Comparison of ENCODE assay signal across 24 cellular contexts in genomic region chr1:193769609-193770008, GRCh38.
DNase-seq lines count a peak whose midpoint lies in the region; ATAC-seq, FAIRE-seq and TF ChIP-seq lines count a peak whose summit lies in the region.
"Had no signal": no experiment of that assay in that cellular context is flagged by ENCODE, and none has a peak within 500 bp of the region (broad histone marks: within the 10 kb centered on the region; RNA-seq: fewer than 3 reads in every experiment).

No MANE protein-coding gene starts in this region.

- H3K27me3 ChIP-seq in HepG2 (ENCODE audit: control insufficient read depth in 1 of 2, insufficient read depth in 2 of 2, low read length in 2 of 2) (no peaks in the 10 kb centered on the region), right lobe of liver (no peaks in the 10 kb centered on the region)
- H3K27me3 ChIP-seq: BLaER1, SJSA1 had no signal

- FAIRE-seq in HepG2 (lab: Jason Lieb, UNC): no peak

- TF ChIP-seq POLR2A in HepG2 (IDR thresholded peaks at IDR 0.05; ENCODE audit: insufficient read depth in 1 of 2, low read depth in 2 of 2, low read length in 2 of 2) (no peak), right lobe of liver (IDR thresholded peaks at IDR 0.05) (no peak)

- H3K9ac ChIP-seq in HepG2 (ENCODE audit: insufficient read depth, low read depth, low read length): no peak overlapping the region
- H3K9ac ChIP-seq in SK-N-MC (ENCODE audit: insufficient read length): peak overlapping the region; percentile 16
- H3K9ac ChIP-seq: BLaER1 had no signal

- H3K79me2 ChIP-seq in HepG2 (ENCODE audit: insufficient read depth, low read length): no peaks in the 10 kb centered on the region

- no peak overlapping the region for H3K27ac ChIP-seq in HepG2 (ENCODE audit: extremely low read length, insufficient read depth, low read length)
- H3K27ac ChIP-seq in right lobe of liver: no peak overlapping the region
- peak overlapping the region; percentile 69 for H3K27ac ChIP-seq in SK-N-MC
- H3K27ac ChIP-seq: BLaER1, SJSA1 had no signal

- POLR2A ChIA-PET in HepG2 (lab: Yijun Ruan, JAX): no interaction called here

- CTCF ChIA-PET in HepG2 (lab: Yijun Ruan, JAX; ENCODE audit: low intra/inter-chr PET ratio, low total read pairs): no interaction called here

- H3K4me1 ChIP-seq in HepG2 (ENCODE audit: insufficient read depth, low read length) (no peaks in the 10 kb centered on the region), right lobe of liver (no peaks in the 10 kb centered on the region)
- H3K4me1 ChIP-seq: BLaER1, Caco-2, SJSA1 had no signal

- 31% methylated on average over 2 of the region's 2 CpGs for WGBS in HepG2 (ENCODE audit: low lambda C conversion rate)
- WGBS in right lobe of liver (ENCODE audit: insufficient coverage, low coverage, low lambda C conversion rate, missing lambda C conversion rate): 90% methylated on average over 2 of the region's 2 CpGs

- TF ChIP-seq CTCF in HepG2 (CRISPR knock-in tag; IDR thresholded peaks at IDR 0.05) (no peak), right lobe of liver (IDR thresholded peaks at IDR 0.05) (no peak)

- H3K4me2 ChIP-seq in HepG2 (ENCODE audit: low read depth, low read length): no peak overlapping the region
- H3K4me2 ChIP-seq: BLaER1 had no signal

- TF ChIP-seq EP300 in HepG2 (IDR thresholded peaks at IDR 0.05; ENCODE audit: low read depth in 2 of 2, low read length in 2 of 2) (no peak), HepG2 (CRISPR knock-in tag; IDR thresholded peaks at IDR 0.05; ENCODE audit: borderline replicate concordance) (no peak)

- no peak overlapping the region for H2AFZ ChIP-seq in HepG2 (ENCODE audit: low read length)

- no peak for TF ChIP-seq RAD21 in HepG2 (CRISPR knock-in tag; IDR thresholded peaks at IDR 0.05)

- BruUV-seq in HepG2 (replicated peaks; lab: Mats Ljungman, UMichigan): no TSS peak

- in situ Hi-C loops in HepG2 (cut with HindIII; ENCODE audit: extremely low pct_ligation_motif_present, low pct_unique_long_range_greater_than_20kb): no loop called here

- ATAC-seq in HepG2: no peak
- no peak for ATAC-seq in right lobe of liver
- no peak for ATAC-seq in left ventricle myocardium superior
- ATAC-seq: Right ventricle myocardium inferior had no signal

- H3K9me3 ChIP-seq in HepG2 (ENCODE audit: low read length) (peaks cover 10% of the 10 kb centered on the region; the same call in 1 of the 2 replicates), right lobe of liver (no peaks in the 10 kb centered on the region), SK-N-MC (ENCODE audit: low read depth, low read length) (no peaks in the 10 kb centered on the region)
- H3K9me3 ChIP-seq: BLaER1, Caco-2, SJSA1 had no signal

- H3K4me3 ChIP-seq in HepG2 (replicated peaks in 1 of 3; ENCODE audit: insufficient read depth in 1 of 3, low read depth in 2 of 3, low read length in 3 of 3) (no peak overlapping the region), right lobe of liver (no peak overlapping the region), SK-N-MC (no peak overlapping the region)
- H3K4me3 ChIP-seq: BLaER1, SJSA1 had no signal

- no peak for DNase-seq in HepG2 (ENCODE audit: low spot score)
- DNase-seq in right lobe of liver: no peak
- DNase-seq in NCI-H524 (lab: John Stamatoyannopoulos, UW): peak; percentile 87 to 95
- peak; percentile 44 for DNase-seq in SK-N-MC (ENCODE audit: low read depth, low spot score)
- DNase-seq in NCI-H774 (lab: John Stamatoyannopoulos, UW): no peak
- no peak for DNase-seq in left ventricle myocardium superior
- DNase-seq in glomerular visceral epithelial cell (ENCODE audit: extremely low spot score): no peak
- DNase-seq: ACHN; Caco-2; CD4-positive, alpha-beta T cell; DMS53; GF-D8; H7; KBM-7; MM.1S; NCI-H1105; NCI-H187; NCI-H2107; NCI-H345; NCI-H526 treated with DMSO at 0.1 percent for 48 hours; T-helper 9 cell had no signal

- intact Hi-C loops in HepG2 (cut with micrococcal nuclease; ENCODE audit: unreplicated experiment): no loop called here
- intact Hi-C loops in right lobe of liver (cut with DNase I): no loop called here
- intact Hi-C loops in left ventricle myocardium superior (cut with micrococcal nuclease): no loop called here

- H3K36me3 ChIP-seq in HepG2 (replicated peaks in 1 of 2; ENCODE audit: control insufficient read depth in 1 of 2, insufficient read depth in 2 of 2, low read length in 2 of 2) (no peaks in the 10 kb centered on the region), right lobe of liver (no peaks in the 10 kb centered on the region), SK-N-MC (ENCODE audit: insufficient read depth, low read length) (no peaks in the 10 kb centered on the region)
- H3K36me3 ChIP-seq: BLaER1, SJSA1 had no signal

- H4K20me1 ChIP-seq in HepG2 (ENCODE audit: insufficient read depth, low read length): no peaks in the 10 kb centered on the region
- H4K20me1 ChIP-seq: BLaER1 had no signal

TF ChIP-seq in HepG2, 621 proteins besides CTCF, POLR2A, EP300 and RAD21:
- TF ChIP-seq ZNF747 (CRISPR knock-in tag; IDR thresholded peaks at IDR 0.05; ENCODE audit: borderline replicate concordance) (no peak), MAFF (IDR thresholded peaks at IDR 0.05; ENCODE audit: low read depth, low read length) (peak; percentile 66), MAFK (conservative IDR thresholded peaks at IDR 0.05 in 1 of 2, IDR thresholded peaks at IDR 0.05 in 1 of 2; ENCODE audit: low read length in 2 of 2) (peak; percentile 51 to 83; a peak in 3 of 4 replicates)

Comparison
In these comparisons a context has a peak if more than half of its experiments do, and no peak if none do; other contexts are left out.
1. DNase-seq: peak in NCI-H524 (2 of 2) and SK-N-MC (single experiment); none in HepG2 (single experiment), right lobe of liver (0 of 3), NCI-H774 (single experiment), left ventricle myocardium superior (single experiment) and glomerular visceral epithelial cell (single experiment).